ENCODE assay signal across 8 cellular contexts in genomic region chr4:2402453-2402852, GRCh38. TPM values are rescaled to one million over a fixed set of nuclear protein-coding genes. Genes with fewer than 3 reads are reported as not detected.
DNase-seq lines count a peak whose midpoint lies in the region; ATAC-seq and TF ChIP-seq lines count a peak whose summit lies in the region.

No MANE protein-coding gene starts in this region.

- H3K27ac ChIP-seq in H9 (ENCODE audit: insufficient read length, low read depth, low read length): no peak overlapping the region
- H3K27ac ChIP-seq in left ventricle myocardium inferior (replicated peaks): peak overlapping the region; percentile 37

- H3K14ac ChIP-seq in H9 (ENCODE audit: insufficient read depth, low read length): no peak overlapping the region

- ATAC-seq in sciatic nerve (peak; percentile 44), HG03095 (IDR thresholded peaks at IDR 0.05; ENCODE audit: unreplicated experiment) (no peak)

- no peak overlapping the region for H4K8ac ChIP-seq in H9 (replicated peaks; ENCODE audit: insufficient read length, low read depth, low read length)

- H3K9me3 Mint-ChIP-seq in H9 (no peaks in the 10 kb centered on the region), Calu3 (ENCODE audit: low read depth, unreplicated experiment) (no peaks in the 10 kb centered on the region)
- H3K9me3 Mint-ChIP-seq in activated CD4-positive, alpha-beta memory T cell treated with anti-CD3 and anti-CD28 coated beads for 36 hours: no peaks in the 10 kb centered on the region

- no CpG with 5 or more reads among the region's 12 CpGs for WGBS in H9 (ENCODE audit: extremely low coverage, insufficient read length, low lambda C conversion rate)

- no peak overlapping the region for H2BK15ac ChIP-seq in H9 (ENCODE audit: low read depth, low read length)

- no peak overlapping the region for H2BK120ac ChIP-seq in H9 (ENCODE audit: low read depth, low read length, poor library complexity, severe bottlenecking)

- H3K79me1 ChIP-seq in H9 (ENCODE audit: insufficient read depth, low read depth, low read length, poor library complexity, severe bottlenecking): no peaks in the 10 kb centered on the region

- H3K56ac ChIP-seq in H9 (ENCODE audit: insufficient read length, low read depth, low read length): no peak overlapping the region

- H3K27me3 ChIP-seq in H9 (ENCODE audit: insufficient read depth, low read length) (no peaks in the 10 kb centered on the region), left ventricle myocardium inferior (ENCODE audit: low read depth) (no peaks in the 10 kb centered on the region)

- peaks cover 3% of the 10 kb centered on the region for H3K23me2 ChIP-seq in H9 (ENCODE audit: insufficient read length, low read depth, low read length, poor library complexity, severe bottlenecking)

- no peaks in the 10 kb centered on the region for H3K36me3 ChIP-seq in left ventricle myocardium inferior

- H3K36me3 Mint-ChIP-seq in H9 (ENCODE audit: insufficient read depth in 1 of 3, low read depth in 3 of 3) (no peaks in the 10 kb centered on the region; a peak in 1 of 7 replicates), Calu3 (ENCODE audit: insufficient read depth, unreplicated experiment) (no peaks in the 10 kb centered on the region)
- peaks cover 2% of the 10 kb centered on the region for H3K36me3 Mint-ChIP-seq in activated CD4-positive, alpha-beta memory T cell treated with anti-CD3 and anti-CD28 coated beads for 36 hours

- peak overlapping the region; percentile 65 to 80 for H3K4me3 Mint-ChIP-seq in H9
- H3K4me3 Mint-ChIP-seq in activated CD4-positive, alpha-beta memory T cell treated with anti-CD3 and anti-CD28 coated beads for 36 hours: peak overlapping the region; percentile 60
- H3K4me3 Mint-ChIP-seq in Calu3 (ENCODE audit: low read depth, unreplicated experiment): no peak overlapping the region

- H2BK12ac ChIP-seq in H9 (ENCODE audit: insufficient read length, low read depth, low read length): no peak overlapping the region

- TF ChIP-seq CTCF in H9 (conservative IDR thresholded peaks at IDR 0.05) (no peak), left ventricle myocardium inferior (IDR thresholded peaks at IDR 0.05; ENCODE audit: borderline replicate concordance) (no peak), Calu3 (IDR thresholded peaks at IDR 0.05; ENCODE audit: unreplicated experiment) (no peak)

- no peak overlapping the region for H2AK5ac ChIP-seq in H9 (ENCODE audit: insufficient read length, low read length)

- POLR2A ChIA-PET in activated CD4-positive, alpha-beta memory T cell treated with anti-CD3 and anti-CD28 coated beads for 36 hours (lab: Charles Lee): interaction anchor here (0.8 to 3.8 kb wide), 2 partner anchors 10 to 14 kb away, joined by 3 to 24 read pairs; no protein-coding TSS in a partner anchor

- no peaks in the 10 kb centered on the region for H3K9me3 ChIP-seq in H9 (ENCODE audit: control insufficient read depth, low read depth, low read length)
- H3K9me3 ChIP-seq in left ventricle myocardium inferior (replicated peaks): no peaks in the 10 kb centered on the region

- peaks cover 23 to 33% of the 10 kb centered on the region in 2 experiments for H3K4me1 Mint-ChIP-seq in H9
- H3K4me1 Mint-ChIP-seq in activated CD4-positive, alpha-beta memory T cell treated with anti-CD3 and anti-CD28 coated beads for 36 hours (ENCODE audit: low read depth): peaks cover 33% of the 10 kb centered on the region
- H3K4me1 Mint-ChIP-seq in Calu3 (ENCODE audit: low read depth, unreplicated experiment): no peaks in the 10 kb centered on the region

- CTCF ChIA-PET in activated CD4-positive, alpha-beta memory T cell treated with anti-CD3 and anti-CD28 coated beads for 36 hours (lab: Charles Lee): interaction anchor here (1.2 to 3.8 kb wide), 4 partner anchors 10 to 182 kb away, joined by 3 to 21 read pairs (median 6); partner anchors contain the start of gene CFAP99
- CTCF ChIA-PET in Calu3 (lab: Charles Lee): interaction anchor here (0.9 kb wide), 1 partner anchor 10 kb away, joined by 3 read pairs; no protein-coding TSS in a partner anchor

- H3K27me3 Mint-ChIP-seq in H9 (ENCODE audit: low read depth) (peaks cover 27% of the 10 kb centered on the region), Calu3 (ENCODE audit: unreplicated experiment) (peaks cover 51% of the 10 kb centered on the region)
- H3K27me3 Mint-ChIP-seq in activated CD4-positive, alpha-beta memory T cell treated with anti-CD3 and anti-CD28 coated beads for 36 hours: no peaks in the 10 kb centered on the region

- no peak overlapping the region for H4K5ac ChIP-seq in H9 (ENCODE audit: insufficient read length, low read depth, low read length)

- DNase-seq in H9 (no peak), left ventricle myocardium inferior (no peak), sciatic nerve (ENCODE audit: low spot score) (no peak), Calu3 (no peak), kidney tubule cell (ENCODE audit: low spot score) (no peak), NCI-H2107 treated with DMSO at 0.1 percent for 48 hours (lab: John Stamatoyannopoulos, UW; ENCODE audit: unreplicated experiment) (no peak)
- DNase-seq in activated CD4-positive, alpha-beta memory T cell treated with anti-CD3 and anti-CD28 coated beads for 36 hours: peak; percentile 19

- H3K4me3 ChIP-seq in left ventricle myocardium inferior: peak overlapping the region; percentile 56

- no peak overlapping the region for H3T11ph ChIP-seq in H9 (ENCODE audit: low read length)

- no peak overlapping the region for H3K4ac ChIP-seq in H9 (ENCODE audit: low read depth, low read length)

- peak overlapping the region; percentile 85 for H3K4me2 ChIP-seq in H9 (ENCODE audit: insufficient read depth, insufficient read length, low read length)

- no peak overlapping the region for H4K91ac ChIP-seq in H9 (ENCODE audit: insufficient read length, low read depth, low read length)

- no TSS peak for BruUV-seq in Calu3 (replicated peaks; lab: Mats Ljungman, UMichigan)

- H3K27ac Mint-ChIP-seq in H9 (peak overlapping the region in 1 of 3 experiments; percentile 32; a peak in 3 of 7 replicates), Calu3 (ENCODE audit: unreplicated experiment) (no peak overlapping the region)
- H3K27ac Mint-ChIP-seq in activated CD4-positive, alpha-beta memory T cell treated with anti-CD3 and anti-CD28 coated beads for 36 hours: no peak overlapping the region

- H3K9ac ChIP-seq in H9 (ENCODE audit: extremely low read depth, insufficient read length, low read length): no peak overlapping the region

- H2BK5ac ChIP-seq in H9 (ENCODE audit: insufficient read length, low read length): no peak overlapping the region

- no peaks in the 10 kb centered on the region for H4K20me1 ChIP-seq in H9 (ENCODE audit: control insufficient read depth, insufficient read depth, insufficient read length)

- H3K18ac ChIP-seq in H9 (ENCODE audit: insufficient read length, low read depth, low read length): no peak overlapping the region

- intact Hi-C loops in activated CD4-positive, alpha-beta memory T cell treated with anti-CD3 and anti-CD28 coated beads for 36 hours (cut with micrococcal nuclease): no loop called here
- intact Hi-C loops in left ventricle myocardium inferior (cut with micrococcal nuclease): no loop called here
- intact Hi-C loops in sciatic nerve (cut with DNase I): no loop called here
- intact Hi-C loops in Calu3 (cut with micrococcal nuclease; ENCODE audit: unreplicated experiment): no loop called here

- no peak overlapping the region for H3K23ac ChIP-seq in H9 (ENCODE audit: insufficient read length, low read depth, low read length)

- H2AFZ ChIP-seq in H9 (ENCODE audit: low read length): no peak overlapping the region

- H2BK20ac ChIP-seq in H9 (ENCODE audit: low read depth, low read length, poor library complexity, severe bottlenecking): no peak overlapping the region

- H3K79me2 ChIP-seq in H9 (ENCODE audit: insufficient read depth, low read length): no peaks in the 10 kb centered on the region

- H3K4me1 ChIP-seq in H9 (ENCODE audit: insufficient read depth, low read length) (peaks cover 6% of the 10 kb centered on the region; the same call in 1 of the 2 replicates), left ventricle myocardium inferior (peaks cover 25% of the 10 kb centered on the region)

RNA-seq across cellular contexts. Expression of gene ZFYVE28, which starts 16.0 kb away (rescaled TPM):
- total RNA-seq in H9 (2021) (0.98 and 1.2 TPM in 2 replicates), left ventricle myocardium inferior (5.6 TPM), sciatic nerve (23.2 TPM), Calu3 (2022) (1.2 and 2.4 TPM in 2 replicates)
- total RNA-seq in activated CD4-positive, alpha-beta memory T cell treated with anti-CD3 and anti-CD28 coated beads for 36 hours: 10 to 100 TPM; 19.7 to 20.0 TPM

RNA-seq across cellular contexts. Expression of gene CFAP99, which starts 16.3 kb away (rescaled TPM):
- 0.13 and 0.35 TPM in 2 replicates for total RNA-seq in H9 (2021)
- total RNA-seq in activated CD4-positive, alpha-beta memory T cell treated with anti-CD3 and anti-CD28 coated beads for 36 hours: not detected
- total RNA-seq in left ventricle myocardium inferior: not detected
- not detected for total RNA-seq in sciatic nerve
- 0.32 TPM in 1 of 2 replicates, not detected in the other for total RNA-seq in Calu3 (2022)
